15 cellular contexts compared by ENCODE assay signal in the genomic region with DNA sequence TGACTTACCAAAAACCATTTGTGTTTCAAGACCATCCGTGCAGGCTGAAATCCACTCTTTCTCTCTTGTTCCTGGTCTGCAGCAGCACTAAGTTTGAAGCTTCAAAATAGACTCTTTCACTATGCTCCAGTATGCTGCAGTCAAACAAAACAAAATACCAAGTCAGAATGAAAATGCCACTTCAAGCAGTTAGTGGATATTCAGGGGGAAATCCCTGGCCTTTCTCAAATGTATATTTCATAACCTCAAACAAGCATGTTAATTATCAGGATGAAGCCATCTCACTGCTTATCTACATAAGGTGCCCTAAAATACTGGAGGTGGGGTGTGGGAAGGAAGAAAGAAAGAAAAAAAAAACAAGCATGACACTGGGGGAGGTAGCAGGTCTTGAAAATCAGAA.
DNase-seq lines count a peak whose midpoint lies in the region; ATAC-seq, FAIRE-seq and TF ChIP-seq lines count a peak whose summit lies in the region.
"Had no signal": no experiment of that assay in that cellular context is flagged by ENCODE, and none has a peak within 500 bp of the region (broad histone marks: within the 10 kb centered on the region; RNA-seq: fewer than 3 reads in every experiment).

No MANE protein-coding gene starts in this region.

- H3K27ac ChIP-seq in neuronal stem cell (replicated peaks; ENCODE audit: low read length) (no peak overlapping the region), breast epithelium (no peak overlapping the region)
- H3K27ac ChIP-seq: SK-N-MC had no signal

- H3K27me3 ChIP-seq in neuronal stem cell (ENCODE audit: control insufficient read depth in 3 of 3, insufficient read depth in 3 of 3, low read depth in 1 of 3, low read length in 3 of 3) (no peaks in the 10 kb centered on the region), breast epithelium (no peaks in the 10 kb centered on the region)

- H3K27ac Mint-ChIP-seq in activated naive CD8-positive, alpha-beta T cell treated with anti-CD3 and anti-CD28 coated beads, Interleukin-2, amount 50 U/mL, for 24 hours, result peak overlapping the region; percentile 85

- no peak overlapping the region for H2BK15ac ChIP-seq in neuronal stem cell (ENCODE audit: low read length)

- TF ChIP-seq CTCF in breast epithelium (IDR thresholded peaks at IDR 0.05), result no peak

- H2BK120ac ChIP-seq in neuronal stem cell (ENCODE audit: low read depth, low read length), result no peak overlapping the region

- H2AK5ac ChIP-seq in neuronal stem cell (ENCODE audit: low read depth, low read length), result no peak overlapping the region

- peak overlapping the region; percentile 32 for H3K4me3 Mint-ChIP-seq in activated naive CD8-positive, alpha-beta T cell treated with anti-CD3 and anti-CD28 coated beads, Interleukin-2, amount 50 U/mL, for 24 hours

- no peaks in the 10 kb centered on the region for H3K36me3 ChIP-seq in neuronal stem cell (replicated peaks in 1 of 2; ENCODE audit: control insufficient read depth in 2 of 2, insufficient read depth in 2 of 2, low read length in 2 of 2)
- no peaks in the 10 kb centered on the region for H3K36me3 ChIP-seq in breast epithelium

- H3K4me1 ChIP-seq in neuronal stem cell (ENCODE audit: control insufficient read depth in 2 of 2, insufficient read depth in 1 of 2, low read depth in 1 of 2, low read length in 2 of 2), result peaks cover 5 to 15% of the 10 kb centered on the region in 2 donors
- no peaks in the 10 kb centered on the region for H3K4me1 ChIP-seq in breast epithelium

- peak; percentile 16 for FAIRE-seq in GM12891 (lab: Jason Lieb, UNC)
- FAIRE-seq: frontal cortex, keratinocyte had no signal

- H3K27me3 Mint-ChIP-seq in activated naive CD8-positive, alpha-beta T cell treated with anti-CD3 and anti-CD28 coated beads, Interleukin-2, amount 50 U/mL, for 24 hours, result no peaks in the 10 kb centered on the region

- peaks cover 36% of the 10 kb centered on the region for H3K36me3 Mint-ChIP-seq in activated naive CD8-positive, alpha-beta T cell treated with anti-CD3 and anti-CD28 coated beads, Interleukin-2, amount 50 U/mL, for 24 hours (ENCODE audit: low read depth)

- no peak overlapping the region for H3K14ac ChIP-seq in neuronal stem cell (ENCODE audit: low read length)

- no peak overlapping the region for H2BK5ac ChIP-seq in neuronal stem cell (ENCODE audit: low read length)

- peaks cover 9% of the 10 kb centered on the region for H3K9me3 Mint-ChIP-seq in activated naive CD8-positive, alpha-beta T cell treated with anti-CD3 and anti-CD28 coated beads, Interleukin-2, amount 50 U/mL, for 24 hours

- no peak overlapping the region for H3K9ac ChIP-seq in neuronal stem cell (ENCODE audit: low read depth, low read length, poor library complexity)

- H3K23ac ChIP-seq in neuronal stem cell (ENCODE audit: low read depth, low read length, poor library complexity), result no peak overlapping the region

- H3K9me3 ChIP-seq in neuronal stem cell (replicated peaks in 1 of 2; ENCODE audit: control insufficient read depth in 2 of 2, insufficient read depth in 1 of 2, low read depth in 1 of 2, low read length in 2 of 2) (peaks cover 3 to 10% of the 10 kb centered on the region in 2 donors), breast epithelium (no peaks in the 10 kb centered on the region)

- no peaks in the 10 kb centered on the region for H3K79me1 ChIP-seq in neuronal stem cell (ENCODE audit: low read depth, low read length)

- ATAC-seq in GM19025 (IDR thresholded peaks at IDR 0.05; ENCODE audit: low read depth, unreplicated experiment) (peak; percentile 43), HG02938 (IDR thresholded peaks at IDR 0.05; ENCODE audit: unreplicated experiment) (peak; percentile 35), HG03439 (IDR thresholded peaks at IDR 0.05; ENCODE audit: unreplicated experiment) (no peak)
- peak; percentile 72 for ATAC-seq in activated naive CD8-positive, alpha-beta T cell treated with anti-CD3 and anti-CD28 coated beads, Interleukin-2, amount 50 U/mL, for 24 hours

- no peak overlapping the region for H2BK12ac ChIP-seq in neuronal stem cell (ENCODE audit: low read length)

- no peak overlapping the region for H4K91ac ChIP-seq in neuronal stem cell (ENCODE audit: low read depth, low read length, poor library complexity)

- H3K4me3 ChIP-seq in neuronal stem cell (ENCODE audit: low read length in 2 of 2) (no peak overlapping the region), breast epithelium (no peak overlapping the region)
- H3K4me3 ChIP-seq: SK-N-MC had no signal

- H3K4me2 ChIP-seq in neuronal stem cell (ENCODE audit: insufficient read depth, low read length, poor library complexity, severe bottlenecking), result no peak overlapping the region

- intact Hi-C loops in breast epithelium (cut with DNase I; ENCODE audit: low total_unique reads), result no loop called here

- no peak overlapping the region for H2AFZ ChIP-seq in neuronal stem cell (ENCODE audit: low read length)

- H3K18ac ChIP-seq in neuronal stem cell (ENCODE audit: low read length), result no peak overlapping the region

- no peak overlapping the region for H3K4ac ChIP-seq in neuronal stem cell (ENCODE audit: low read length)

- peaks cover 69% of the 10 kb centered on the region for H3K4me1 Mint-ChIP-seq in activated naive CD8-positive, alpha-beta T cell treated with anti-CD3 and anti-CD28 coated beads, Interleukin-2, amount 50 U/mL, for 24 hours

- WGBS in neuronal stem cell (ENCODE audit: extremely low coverage in 2 of 2, insufficient read length in 2 of 2, insufficient replicate concordance in 1 of 2), 2 donors, result no CpG with 5 or more reads among the region's 1 CpG

- DNase-seq in GM12891 (ENCODE audit: insufficient read length, low spot score), result no peak
- no peak for DNase-seq in activated naive CD8-positive, alpha-beta T cell treated with anti-CD3 and anti-CD28 coated beads, Interleukin-2, amount 50 U/mL, for 24 hours
- no peak for DNase-seq in neuronal stem cell (ENCODE audit: low spot score)
- no peak for DNase-seq in activated gamma-delta T cell (lab: John Stamatoyannopoulos, UW)
- DNase-seq in breast epithelium (ENCODE audit: low spot score in 2 of 2), result no peak
- DNase-seq: activated CD4-positive, alpha-beta T cell treated with anti-CD3 and anti-CD28 coated beads for 4 hours; amygdala; NCI-H2081 treated with DMSO at 0.1 percent for 48 hours; retina had no signal

- no peak overlapping the region for H4K8ac ChIP-seq in neuronal stem cell (ENCODE audit: low read depth, low read length)

- no peak for TF ChIP-seq POLR2A in GM12891 (IDR thresholded peaks at IDR 0.05; ENCODE audit: low read depth, low read length)
- no peak for TF ChIP-seq POLR2A in breast epithelium (IDR thresholded peaks at IDR 0.05)

TF ChIP-seq in GM12891, 5 proteins besides CTCF, POLR2A, EP300 and RAD21:
- TF ChIP-seq PAX5 (IDR thresholded peaks at IDR 0.05; ENCODE audit: insufficient read depth, low read length, severe bottlenecking) (no peak), TAF1 (IDR thresholded peaks at IDR 0.05; ENCODE audit: low read depth, low read length) (no peak), POU2F2 (IDR thresholded peaks at IDR 0.05; ENCODE audit: low read depth, low read length) (no peak), POLR2AphosphoS5 (IDR thresholded peaks at IDR 0.05; ENCODE audit: low read depth, low read length) (no peak), SPI1 (IDR thresholded peaks at IDR 0.05; ENCODE audit: low read depth, low read length) (no peak)
